Comparison of ENCODE assay signal across 8 cellular contexts in genomic region chr10:104268691-104269645, GRCh38.
DNase-seq lines count a peak whose midpoint lies in the region; ATAC-seq and FAIRE-seq lines count a peak whose summit lies in the region.

TSS of gene GSTO2 (plus strand) at chr10:104269184. CDS start at chr10:104274916, 5,732 bp downstream.

- no peaks in the 10 kb centered on the region for H3K27me3 Mint-ChIP-seq in central memory CD8-positive, alpha-beta T cell

- H3K36me3 Mint-ChIP-seq in central memory CD8-positive, alpha-beta T cell (ENCODE audit: insufficient read depth) = peaks cover 36% of the 10 kb centered on the region

- no peaks in the 10 kb centered on the region for H3K9me3 Mint-ChIP-seq in central memory CD8-positive, alpha-beta T cell

- ATAC-seq in GM18870 (IDR thresholded peaks at IDR 0.05; ENCODE audit: unreplicated experiment) (peak; percentile 98), HG03108 (IDR thresholded peaks at IDR 0.05; ENCODE audit: unreplicated experiment) (peak; percentile 98)
- ATAC-seq in central memory CD8-positive, alpha-beta T cell (replicated peaks; ENCODE audit: extremely low read depth, poor library complexity, severe bottlenecking) = peak; percentile 87

- peak; percentile 71 for FAIRE-seq in islet of Langerhans (lab: Jason Lieb, UNC)

- peaks cover 28% of the 10 kb centered on the region for H3K4me1 Mint-ChIP-seq in central memory CD8-positive, alpha-beta T cell

- DNase-seq in 8988T (peak; percentile 94), NCI-H2227 (lab: John Stamatoyannopoulos, UW; ENCODE audit: unreplicated experiment) (peak; percentile 95)
- DNase-seq in activated CD4-positive, CD25-positive, alpha-beta regulatory T cell treated with anti-CD3 and anti-CD28 coated beads, Interleukin-2, amount 50 U/mL, for 16 hours (ENCODE audit: low read depth, low spot score) = peak; percentile 95
- DNase-seq in central memory CD8-positive, alpha-beta T cell (ENCODE audit: low spot score in 2 of 2) = peak; percentile 93 to 98
- DNase-seq in stimulated activated CD4-positive, alpha-beta T cell treated with anti-CD3 and anti-CD28 coated beads, Interleukin-12 subunit alpha, Interleukin-12 subunit beta, amount 100 ng/mL, for 24 hours (ENCODE audit: low read depth in 2 of 2) = peak; percentile 97 to 98

- H3K27ac Mint-ChIP-seq in central memory CD8-positive, alpha-beta T cell (ENCODE audit: low read depth) = peak within 1 kb of the TSS; percentile 98

- peak within 1 kb of the TSS; percentile 89 for H3K4me3 Mint-ChIP-seq in central memory CD8-positive, alpha-beta T cell

Comparison
In these comparisons a context has a peak if more than half of its experiments do, and no peak if none do; other contexts are left out.
1. Peak in every context shown above with its lines: DNase-seq and ATAC-seq.